Comparison of ENCODE assay signal across 11 cellular contexts in genomic region chr1:27143408-27143807, GRCh38. TPM values are rescaled to one million over a fixed set of nuclear protein-coding genes. Genes with fewer than 3 reads are reported as not detected.
DNase-seq lines count a peak whose midpoint lies in the region; ATAC-seq, FAIRE-seq and TF ChIP-seq lines count a peak whose summit lies in the region.
"Had no signal": no experiment of that assay in that cellular context is flagged by ENCODE, and none has a peak within 500 bp of the region (broad histone marks: within the 10 kb centered on the region; RNA-seq: fewer than 3 reads in every experiment).

No MANE protein-coding gene starts in this region.

- 0 out of 2 replicates have a peak overlapping the region, but pooled peaks have one; percentile 57 for H2BK20ac ChIP-seq in H1 (ENCODE audit: low read length)

- no peak for TF ChIP-seq POLR2A in H1 (IDR thresholded peaks at IDR 0.05; ENCODE audit: control extremely low read depth in 1 of 2, low read depth in 2 of 2, low read length in 2 of 2)

- peaks cover 20% of the 10 kb centered on the region for H3K79me1 ChIP-seq in H1 (ENCODE audit: low read depth, low read length)

- no peak overlapping the region for H2AK5ac ChIP-seq in H1 (ENCODE audit: low read depth, low read length)

- no peak overlapping the region for H3K18ac ChIP-seq in H1 (ENCODE audit: extremely low read depth, low read length)

- H3K9ac ChIP-seq in H1 (replicated peaks in 1 of 4; ENCODE audit: extremely low read depth in 1 of 4, low read depth in 3 of 4, low read length in 3 of 4): no peak overlapping the region

- no peak overlapping the region; the same call in 1 of the 2 replicates for H4K8ac ChIP-seq in H1 (ENCODE audit: extremely low read depth, insufficient read depth, low read length)

- no peaks in the 10 kb centered on the region for H3K27me3 Mint-ChIP-seq in naive thymus-derived CD8-positive, alpha-beta T cell

- CTCF ChIA-PET in H1 (lab: Charles Lee; ENCODE audit: partially characterized antibody): interaction anchor here (0.6 to 15.3 kb wide), 11 partner anchors 9 to 1439 kb away, joined by 3 to 166 read pairs (median 5); partner anchors contain the start of gene SLC9A1
- CTCF ChIA-PET in A673 (lab: Charles Lee): no interaction called here

- no peak overlapping the region for H3K4me3 ChIP-seq in H1 (ENCODE audit: extremely low read depth in 1 of 4, insufficient read depth in 2 of 4, low read depth in 3 of 4, low read length in 4 of 4)
- no peak overlapping the region for H3K4me3 ChIP-seq in HAP-1
- no peak overlapping the region for H3K4me3 ChIP-seq in A673 (ENCODE audit: low read depth, low read length, poor library complexity, severe bottlenecking)
- H3K4me3 ChIP-seq: pancreas had no signal

- in situ Hi-C loops in HAP-1 (cut with MboI; ENCODE audit: low sequenced_read_pairs): no loop called here

- peaks cover 0 to 1% of the 10 kb centered on the region in 2 experiments for H4K20me1 ChIP-seq in H1 (replicated peaks in 1 of 2; ENCODE audit: control insufficient read depth in 1 of 2, insufficient read depth in 2 of 2, low read length in 2 of 2)

- intact Hi-C loops in Right ventricle myocardium inferior (cut with DNase I) (no loop called here), cardiac septum (cut with DNase I) (no loop called here), A673 (cut with micrococcal nuclease; ENCODE audit: unreplicated experiment) (no loop called here)

- H3K36me3 ChIP-seq in H1 (ENCODE audit: control insufficient read depth in 2 of 4, insufficient read depth in 4 of 4, low read length in 3 of 4) (no peaks in the 10 kb centered on the region), HAP-1 (replicated peaks) (no peaks in the 10 kb centered on the region), A673 (ENCODE audit: insufficient read depth, low read length, poor library complexity, severe bottlenecking) (no peaks in the 10 kb centered on the region)
- H3K36me3 ChIP-seq: pancreas had no signal

- peaks cover 35 to 68% (median 59%) of the 10 kb centered on the region in 4 donors for H3K4me1 Mint-ChIP-seq in naive thymus-derived CD8-positive, alpha-beta T cell

- H3K4me2 ChIP-seq in H1 (ENCODE audit: insufficient read depth in 1 of 2, low read depth in 2 of 2, low read length in 2 of 2): no peak overlapping the region

- H3K23ac ChIP-seq in H1 (ENCODE audit: insufficient read length): no peak overlapping the region

- H3K14ac ChIP-seq in H1 (ENCODE audit: insufficient read length): no peak overlapping the region

- FAIRE-seq in H1 (lab: Jason Lieb, UNC): no peak
- FAIRE-seq: pancreas had no signal

- no peak for TF ChIP-seq RAD21 in H1 (IDR thresholded peaks at IDR 0.05 in 1 of 2, conservative IDR thresholded peaks at IDR 0.05 in 1 of 2; ENCODE audit: low read depth in 2 of 2, low read length in 2 of 2)

- H2BK5ac ChIP-seq in H1 (ENCODE audit: low read depth, low read length): no peak overlapping the region

- no peaks in the 10 kb centered on the region for H3K9me3 ChIP-seq in H1 (ENCODE audit: insufficient read depth in 2 of 2, low read depth in 1 of 2, low read length in 1 of 2)
- H3K9me3 ChIP-seq in HAP-1: no peaks in the 10 kb centered on the region
- no peaks in the 10 kb centered on the region for H3K9me3 ChIP-seq in A673 (ENCODE audit: low read depth, low read length, poor library complexity, severe bottlenecking)
- H3K9me3 ChIP-seq: pancreas had no signal

- no peak overlapping the region for H2AFZ ChIP-seq in H1 (ENCODE audit: low read length)

- H3K4ac ChIP-seq in H1 (replicated peaks; ENCODE audit: insufficient read length, low read depth, low read length): no peak overlapping the region

- POLR2A ChIA-PET in H1 (lab: Charles Lee; ENCODE audit: partially characterized antibody) (interaction anchor here (0.6 to 14.5 kb wide), 4 partner anchors 9 to 33 kb away, joined by 3 to 257 read pairs (median 6); partner anchors contain the start of gene SLC9A1), A673 (lab: Charles Lee; ENCODE audit: low non-redundant PET) (no interaction called here)
- POLR2A ChIA-PET in naive thymus-derived CD8-positive, alpha-beta T cell (lab: Charles Lee): interaction anchor here (1.0 to 11.0 kb wide), 3 partner anchors 9 to 199 kb away, joined by 3 to 199 read pairs (median 10); partner anchors contain the start of gene SLC9A1

- H2BK12ac ChIP-seq in H1 (ENCODE audit: low read depth, low read length): no peak overlapping the region

- H4K91ac ChIP-seq in H1 (replicated peaks; ENCODE audit: insufficient read length, low read length): no peak overlapping the region

- peak overlapping the region; percentile 88 to 98 (median 96) for H3K27ac Mint-ChIP-seq in naive thymus-derived CD8-positive, alpha-beta T cell

- peak overlapping the region in 6 of 10 donors; percentile 26 to 79 (median 44) for H3K4me3 Mint-ChIP-seq in naive thymus-derived CD8-positive, alpha-beta T cell

- peak; percentile 59 for ATAC-seq in Right ventricle myocardium inferior
- ATAC-seq in naive thymus-derived CD8-positive, alpha-beta T cell: no peak
- no peak for ATAC-seq in GM18502 (IDR thresholded peaks at IDR 0.05; ENCODE audit: poor library complexity, unreplicated experiment)
- no peak for ATAC-seq in HG03139 (IDR thresholded peaks at IDR 0.05; ENCODE audit: unreplicated experiment)

- H3K79me2 ChIP-seq in H1 (ENCODE audit: control insufficient read depth in 1 of 2, insufficient read depth in 2 of 2, low read length in 2 of 2): peaks cover 0 to 30% of the 10 kb centered on the region in 2 experiments; a peak in 2 of 4 replicates

- H3K27me3 ChIP-seq in H1 (replicated peaks in 1 of 4; ENCODE audit: control insufficient read depth in 3 of 4, extremely low read depth in 1 of 4, insufficient read depth in 3 of 4, low read length in 3 of 4) (no peaks in the 10 kb centered on the region), HAP-1 (ENCODE audit: low read depth) (no peaks in the 10 kb centered on the region), A673 (replicated peaks; ENCODE audit: insufficient read depth, low read depth, low read length, poor library complexity) (no peaks in the 10 kb centered on the region)
- H3K27me3 ChIP-seq: pancreas had no signal

- no peak overlapping the region for H2BK120ac ChIP-seq in H1 (replicated peaks; ENCODE audit: low read depth, low read length)

- no peaks in the 10 kb centered on the region for H3K9me3 Mint-ChIP-seq in naive thymus-derived CD8-positive, alpha-beta T cell

- DNase-seq in Right ventricle myocardium inferior (ENCODE audit: missing footprints) (no peak), cardiac septum (ENCODE audit: low spot score) (no peak), H1 (ENCODE audit: low read depth in 1 of 2, low spot score in 2 of 2) (no peak), HAP-1 (ENCODE audit: low spot score in 2 of 2) (no peak), A673 (ENCODE audit: low spot score) (no peak)
- DNase-seq in naive thymus-derived CD8-positive, alpha-beta T cell: no peak
- DNase-seq: activated T-cell treated with anti-CD3 and anti-CD28 coated beads, Interleukin-2, amount 50 U/mL, for 1 hour; NCI-H446; pancreas had no signal

- no peak overlapping the region for H2BK15ac ChIP-seq in H1 (ENCODE audit: low read length)

- H3K23me2 ChIP-seq in H1 (ENCODE audit: low read depth, low read length): no peaks in the 10 kb centered on the region; the same call in 1 of the 2 replicates

- TF ChIP-seq EP300 in H1 (IDR thresholded peaks at IDR 0.05; ENCODE audit: borderline replicate concordance in 1 of 2, low read depth in 2 of 2, low read length in 2 of 2): no peak

- H3K4me1 ChIP-seq in H1 (replicated peaks in 1 of 4; ENCODE audit: control insufficient read depth in 3 of 4, insufficient read depth in 4 of 4, low read length in 3 of 4) (peaks cover 12 to 21% (median 16%) of the 10 kb centered on the region in 4 experiments), HAP-1 (no peaks in the 10 kb centered on the region), A673 (ENCODE audit: insufficient read depth, low read length, poor library complexity, severe bottlenecking) (peaks cover 31% of the 10 kb centered on the region)

- TF ChIP-seq CTCF in H1 (IDR thresholded peaks at IDR 0.05; ENCODE audit: control extremely low read depth in 1 of 3, insufficient read depth in 1 of 3, low read depth in 1 of 3, low read length in 3 of 3) (no peak), A673 (conservative IDR thresholded peaks at IDR 0.05; ENCODE audit: low read depth, low read length) (no peak)

- no TSS peak for BruUV-seq in A673 (replicated peaks; lab: Mats Ljungman, UMichigan)

- no peak overlapping the region for H3K27ac ChIP-seq in H1 (ENCODE audit: low read depth, low read length)
- no peak overlapping the region for H3K27ac ChIP-seq in A673 (ENCODE audit: low read depth, low read length, poor library complexity, severe bottlenecking)
- H3K27ac ChIP-seq: pancreas had no signal

- H3K56ac ChIP-seq in H1 (replicated peaks; ENCODE audit: insufficient read length, low read depth, low read length): no peak overlapping the region

- WGBS in H1 (ENCODE audit: extremely low coverage in 1 of 2, insufficient coverage in 1 of 2, insufficient read length in 1 of 2, insufficient replicate concordance in 2 of 2, low coverage in 1 of 2, low lambda C conversion rate in 2 of 2, missing lambda C conversion rate in 1 of 2), 2 experiments: 88% methylated on average over 6 of the region's 6 CpGs; no CpG with 5 or more reads in 1 of the 2 experiments

- H3K36me3 Mint-ChIP-seq in naive thymus-derived CD8-positive, alpha-beta T cell: peaks cover 0 to 6% (median 4%) of the 10 kb centered on the region in 3 donors

- H4K5ac ChIP-seq in H1 (ENCODE audit: insufficient read length, low read depth, low read length): no peak overlapping the region

TF ChIP-seq in H1, 55 proteins besides CTCF, POLR2A, EP300 and RAD21 (continues in another document):
- TF ChIP-seq FOSL1 (IDR thresholded peaks at IDR 0.05; ENCODE audit: insufficient read depth, low read depth, low read length) (no peak), SUZ12 (IDR thresholded peaks at IDR 0.05; ENCODE audit: low read length) (no peak), NANOG (IDR thresholded peaks at IDR 0.05; ENCODE audit: insufficient read depth, low read depth, low read length, poor library complexity, severe bottlenecking) (no peak), TAF1 (IDR thresholded peaks at IDR 0.05; ENCODE audit: low read depth, low read length) (no peak)

RNA-seq across cellular contexts. Expression of gene SLC9A1, which starts 11.5 kb away (rescaled TPM):
- 20.2 TPM for total RNA-seq in Right ventricle myocardium inferior
- 26.1 TPM for total RNA-seq in cardiac septum
- 25.1 and 25.5 TPM in 2 replicates for total RNA-seq in H1 (2021; fragmentation: NEBNext Ultra II Directional; extraction: Animal tissue kit (Norgen Biotek cat#: 25700))
- polyA plus RNA-seq in H1 (2011; rRNA removed): 11.3 and 17.3 TPM in 2 replicates
- 6.0 TPM for polyA plus RNA-seq in H1 (2011; cell fraction: cytosol; rRNA removed)
- 16.9 TPM for polyA plus RNA-seq in H1 (2011; cell fraction: nucleus; rRNA removed)
- 17.6 to 24.0 TPM (median 21.1 TPM) in 4 replicates for polyA plus RNA-seq in H1 (2012, experiment 1 of 2)
- 16.8 TPM for polyA plus RNA-seq in H1 (2012, experiment 2 of 2)
- polyA plus RNA-seq in H1 (2013, experiment 1 of 2): 37.1 TPM
- polyA plus RNA-seq in H1 (2013, experiment 2 of 2): 31.2 TPM
- polyA minus RNA-seq in H1 (2011; rRNA and poly(A)+ RNA removed): 7.7 and 11.4 TPM in 2 replicates
- polyA minus RNA-seq in H1 (2011; cell fraction: cytosol; rRNA and poly(A)+ RNA removed): 11.7 TPM
- polyA minus RNA-seq in H1 (2011; cell fraction: nucleus; rRNA and poly(A)+ RNA removed): 11.3 TPM
- 10 to 100 TPM; 16.2 to 17.7 TPM for total RNA-seq in naive thymus-derived CD8-positive, alpha-beta T cell
- 10 to 100 TPM in 1 of 3 donors, 1 to 10 TPM in 2; 4.5 to 14.2 (median 8.5) TPM for polyA plus RNA-seq in naive thymus-derived CD8-positive, alpha-beta T cell
- total RNA-seq in A673 (2021): 27.0 and 30.2 TPM in 2 replicates
